ENCODE assay signal across 22 cellular contexts in genomic region chr20:36246410-36246809, GRCh38.
"Had no signal": no experiment of that assay in that cellular context is flagged by ENCODE, and none has a peak within 500 bp of the region (broad histone marks: within the 10 kb centered on the region; RNA-seq: fewer than 3 reads in every experiment).

No MANE protein-coding gene starts in this region.

- DNase-seq: activated CD4-positive, alpha-beta T cell treated with anti-CD3 and anti-CD28 coated beads, Interleukin-2, amount 50 U/mL, for 1 hour; activated CD4-positive, CD25-positive, alpha-beta regulatory T cell treated with anti-CD3 and anti-CD28 coated beads, Interleukin-2, amount 50 U/mL, for 72 hours; activated CD8-positive, alpha-beta T cell treated with anti-CD3 and anti-CD28 coated beads, Interleukin-2, amount 10 ng/mL, durations not matched to agents 7 days and 5 days; activated gamma-delta T cell treated with Interleukin-2 at 50 U/mL for 16 hours; anterior cingulate cortex; body of pancreas; erythroblast; foreskin fibroblast; kidney; lower lobe of right lung; mesendoderm; mucosa of descending colon; nephron progenitor cell; pancreas; psoas muscle; stimulated activated CD4-positive, alpha-beta T cell treated with anti-CD3 and anti-CD28 coated beads, Interleukin-4, amount 100 ng/mL, for 4 hours; testis; trophoblast cell; WERI-Rb-1 had no signal

- H3K4me1 ChIP-seq: lower lobe of right lung, psoas muscle had no signal

- H3K4me3 ChIP-seq: body of pancreas, lower lobe of right lung, mucosa of descending colon, pancreas, psoas muscle, right atrium auricular region, testis, vagina had no signal

- H3K4me1 Mint-ChIP-seq: nephron progenitor cell had no signal

- H3K27ac Mint-ChIP-seq: activated CD8-positive, alpha-beta T cell treated with anti-CD3 and anti-CD28 coated beads, Interleukin-2, amount 10 ng/mL, durations not matched to agents 7 days and 5 days; activated naive CD4-positive, alpha-beta T cell treated with anti-CD3 and anti-CD28 coated beads, Interleukin-2, amount 50 U/mL, for 24 hours; nephron progenitor cell had no signal

- H3K9me3 ChIP-seq: body of pancreas, lower lobe of right lung, mucosa of descending colon, pancreas, psoas muscle, right atrium auricular region, testis, vagina had no signal

- H3K27ac ChIP-seq: body of pancreas, lower lobe of right lung, pancreas, psoas muscle, right atrium auricular region, testis, vagina, WERI-Rb-1 had no signal

- H3K27me3 ChIP-seq: body of pancreas, pancreas, right atrium auricular region, testis, vagina had no signal

- H3K9me3 Mint-ChIP-seq: activated naive CD4-positive, alpha-beta T cell treated with anti-CD3 and anti-CD28 coated beads, Interleukin-2, amount 50 U/mL, for 24 hours; nephron progenitor cell had no signal

- H3K27me3 Mint-ChIP-seq: activated naive CD4-positive, alpha-beta T cell treated with anti-CD3 and anti-CD28 coated beads, Interleukin-2, amount 50 U/mL, for 24 hours had no signal

- H3K4me3 Mint-ChIP-seq: activated CD8-positive, alpha-beta T cell treated with anti-CD3 and anti-CD28 coated beads, Interleukin-2, amount 10 ng/mL, durations not matched to agents 7 days and 5 days; activated naive CD4-positive, alpha-beta T cell treated with anti-CD3 and anti-CD28 coated beads, Interleukin-2, amount 50 U/mL, for 24 hours; nephron progenitor cell had no signal

- ATAC-seq: activated CD8-positive, alpha-beta T cell treated with anti-CD3 and anti-CD28 coated beads, Interleukin-2, amount 10 ng/mL, durations not matched to agents 7 days and 5 days; body of pancreas; lower lobe of right lung; mucosa of descending colon; pancreas; psoas muscle had no signal
